In genomic region chr19:35862528-35862927, GRCh38 we compare ENCODE assay signal across 25 cellular contexts. TPM values are rescaled to one million over a fixed set of nuclear protein-coding genes. Genes with fewer than 3 reads are reported as not detected.
"Had no signal": no experiment of that assay in that cellular context is flagged by ENCODE, and none has a peak within 500 bp of the region (broad histone marks: within the 10 kb centered on the region; RNA-seq: fewer than 3 reads in every experiment).

No MANE protein-coding gene starts in this region.

- H3K4me1 ChIP-seq: ascending aorta, breast epithelium, tibial artery had no signal

- DNase-seq: activated CD4-positive, alpha-beta T cell treated with anti-CD3 and anti-CD28 coated beads, Interleukin-2, amount 50 U/mL, for 4 hours; activated effector memory CD4-positive, alpha-beta T cell treated with anti-CD3 and anti-CD28 coated beads, Interleukin-2, amount 50 U/mL, for 16 hours; activated T-cell treated with anti-CD3 and anti-CD28 coated beads, Interleukin-2, amount 50 U/mL, for 72 hours; cortex of kidney; effector CD4-positive, alpha-beta T cell; esophagus squamous epithelium; mesenchymal stem cell; naive thymus-derived CD4-positive, alpha-beta T cell; occipital lobe; retina; stimulated activated CD4-positive, alpha-beta T cell treated with anti-CD3 and anti-CD28 coated beads, Interleukin-12 subunit alpha, Interleukin-12 subunit beta, amount 100 ng/mL, for 4 hours; stimulated activated CD4-positive, alpha-beta T cell treated with anti-CD3 and anti-CD28 coated beads, Interleukin-1b, Interleukin-23, amount 100 ng/mL, for 48 hours; stimulated activated CD8-positive, alpha-beta memory T cell treated with anti-CD3 and anti-CD28 coated beads, Interleukin-4, amount 100 ng/mL, for 48 hours; stimulated activated naive CD4-positive, alpha-beta T cell treated with Interleukin-2 at 50 U/mL for 16 hours; T-helper 2 cell; tibial artery had no signal

- H3K4me3 ChIP-seq: ascending aorta, breast epithelium, esophagus squamous epithelium, tibial artery had no signal

- H3K27ac ChIP-seq: ascending aorta, breast epithelium, esophagus squamous epithelium, tibial artery, VCaP had no signal

- H3K27ac Mint-ChIP-seq: activated naive CD4-positive, alpha-beta T cell treated with anti-CD3 and anti-CD28 coated beads, Interleukin-2, amount 50 U/mL, for 24 hours; activated T-cell treated with anti-CD3 and anti-CD28 coated beads, Interleukin-2, amount 50 U/mL, for 72 hours; naive thymus-derived CD4-positive, alpha-beta T cell had no signal

- H3K36me3 ChIP-seq: ascending aorta, breast epithelium, esophagus squamous epithelium, tibial artery had no signal

- H3K9me3 Mint-ChIP-seq: activated naive CD4-positive, alpha-beta T cell treated with anti-CD3 and anti-CD28 coated beads, Interleukin-2, amount 50 U/mL, for 24 hours had no signal

- H3K4me3 Mint-ChIP-seq: activated naive CD4-positive, alpha-beta T cell treated with anti-CD3 and anti-CD28 coated beads, Interleukin-2, amount 50 U/mL, for 24 hours; activated T-cell treated with anti-CD3 and anti-CD28 coated beads, Interleukin-2, amount 50 U/mL, for 72 hours; naive thymus-derived CD4-positive, alpha-beta T cell had no signal

- H3K27me3 ChIP-seq: ascending aorta had no signal

- H3K9me3 ChIP-seq: ascending aorta, esophagus squamous epithelium had no signal

- H3K36me3 Mint-ChIP-seq: activated naive CD4-positive, alpha-beta T cell treated with anti-CD3 and anti-CD28 coated beads, Interleukin-2, amount 50 U/mL, for 24 hours had no signal

RNA-seq across cellular contexts. Expression of gene KIRREL2, which starts 5.8 kb away (rescaled TPM):
- total RNA-seq: ascending aorta, endothelial cell of umbilical vein, posterior vena cava, subcutaneous adipose tissue had no signal

RNA-seq across cellular contexts. Expression of gene NPHS1, which starts 10.2 kb away (rescaled TPM):
- total RNA-seq: activated CD8-positive, alpha-beta memory T cell treated with anti-CD3 and anti-CD28 coated beads for 36 hours; ascending aorta; endothelial cell of umbilical vein; esophagus squamous epithelium; lower leg skin; posterior vena cava; subcutaneous adipose tissue had no signal

RNA-seq across cellular contexts. Expression of gene HCST, which starts 39.8 kb away (rescaled TPM):
- total RNA-seq: ascending aorta, endothelial cell of umbilical vein, occipital lobe had no signal
